In genomic region chr4:169202878-169203277, GRCh38 we compare ENCODE assay signal across 1 cellular context.
TF ChIP-seq lines count a peak whose summit lies in the region.

No MANE protein-coding gene starts in this region.

TF ChIP-seq in SK-N-SH treated with all-trans-retinoic acid at 6 μM for 48 hours, 23 proteins besides CTCF, POLR2A, EP300 and RAD21 (continued from another document):
- TF ChIP-seq, protein P1, sequence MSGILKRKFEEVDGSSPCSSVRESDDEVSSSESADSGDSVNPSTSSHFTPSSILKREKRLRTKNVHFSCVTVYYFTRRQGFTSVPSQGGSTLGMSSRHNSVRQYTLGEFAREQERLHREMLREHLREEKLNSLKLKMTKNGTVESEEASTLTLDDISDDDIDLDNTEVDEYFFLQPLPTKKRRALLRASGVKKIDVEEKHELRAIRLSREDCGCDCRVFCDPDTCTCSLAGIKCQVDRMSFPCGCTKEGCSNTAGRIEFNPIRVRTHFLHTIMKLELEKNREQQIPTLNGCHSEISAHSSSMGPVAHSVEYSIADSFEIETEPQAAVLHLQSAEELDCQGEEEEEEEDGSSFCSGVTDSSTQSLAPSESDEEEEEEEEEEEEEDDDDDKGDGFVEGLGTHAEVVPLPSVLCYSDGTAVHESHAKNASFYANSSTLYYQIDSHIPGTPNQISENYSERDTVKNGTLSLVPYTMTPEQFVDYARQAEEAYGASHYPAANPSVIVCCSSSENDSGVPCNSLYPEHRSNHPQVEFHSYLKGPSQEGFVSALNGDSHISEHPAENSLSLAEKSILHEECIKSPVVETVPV (CRISPR knock-in tag; IDR thresholded peaks at IDR 0.05) = no peak
- TF ChIP-seq, protein P2, sequence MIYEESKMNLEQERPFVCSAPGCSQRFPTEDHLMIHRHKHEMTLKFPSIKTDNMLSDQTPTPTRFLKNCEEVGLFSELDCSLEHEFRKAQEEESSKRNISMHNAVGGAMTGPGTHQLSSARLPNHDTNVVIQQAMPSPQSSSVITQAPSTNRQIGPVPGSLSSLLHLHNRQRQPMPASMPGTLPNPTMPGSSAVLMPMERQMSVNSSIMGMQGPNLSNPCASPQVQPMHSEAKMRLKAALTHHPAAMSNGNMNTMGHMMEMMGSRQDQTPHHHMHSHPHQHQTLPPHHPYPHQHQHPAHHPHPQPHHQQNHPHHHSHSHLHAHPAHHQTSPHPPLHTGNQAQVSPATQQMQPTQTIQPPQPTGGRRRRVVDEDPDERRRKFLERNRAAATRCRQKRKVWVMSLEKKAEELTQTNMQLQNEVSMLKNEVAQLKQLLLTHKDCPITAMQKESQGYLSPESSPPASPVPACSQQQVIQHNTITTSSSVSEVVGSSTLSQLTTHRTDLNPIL (CRISPR knock-in tag; IDR thresholded peaks at IDR 0.05; ENCODE audit: low read depth) = no peak
- no peak for TF ChIP-seq ZC3H10 (CRISPR knock-in tag; IDR thresholded peaks at IDR 0.05)
- no peak for TF ChIP-seq ZNF565 (CRISPR knock-in tag; conservative IDR thresholded peaks at IDR 0.05; ENCODE audit: low read depth)
- no peak for TF ChIP-seq TOX (CRISPR knock-in tag; IDR thresholded peaks at IDR 0.05; ENCODE audit: borderline replicate concordance)
- TF ChIP-seq ARNTL (CRISPR knock-in tag; IDR thresholded peaks at IDR 0.05; ENCODE audit: borderline replicate concordance, low read depth) = no peak
- no peak for TF ChIP-seq RARB (CRISPR knock-in tag; IDR thresholded peaks at IDR 0.05)
- no peak for TF ChIP-seq TCF4 (CRISPR knock-in tag; IDR thresholded peaks at IDR 0.05; ENCODE audit: borderline replicate concordance)
- no peak for TF ChIP-seq PPARA (CRISPR knock-in tag; IDR thresholded peaks at IDR 0.05; ENCODE audit: borderline replicate concordance)
- TF ChIP-seq SNAI2 (CRISPR knock-in tag; IDR thresholded peaks at IDR 0.05) = no peak
- no peak for TF ChIP-seq POU6F1 (CRISPR knock-in tag; IDR thresholded peaks at IDR 0.05; ENCODE audit: borderline replicate concordance, low read depth)
- TF ChIP-seq ZNF8 (CRISPR knock-in tag; IDR thresholded peaks at IDR 0.05) = no peak
- TF ChIP-seq ZFP30 (CRISPR knock-in tag; IDR thresholded peaks at IDR 0.05) = no peak
